Comparison of ENCODE assay signal across 14 cellular contexts in genomic region chr10:30445716-30446115, GRCh38. TPM values are rescaled to one million over a fixed set of nuclear protein-coding genes. Genes with fewer than 3 reads are reported as not detected.
DNase-seq lines count a peak whose midpoint lies in the region; ATAC-seq and TF ChIP-seq lines count a peak whose summit lies in the region.
"Had no signal": no experiment of that assay in that cellular context is flagged by ENCODE, and none has a peak within 500 bp of the region (broad histone marks: within the 10 kb centered on the region; RNA-seq: fewer than 3 reads in every experiment).

No MANE protein-coding gene starts in this region.

- intact Hi-C loops in left ventricle myocardium inferior (cut with micrococcal nuclease), result no loop called here

- H3K27ac ChIP-seq in left ventricle myocardium inferior (replicated peaks), result peak overlapping the region; percentile 56
- H3K27ac ChIP-seq in WERI-Rb-1, result no peak overlapping the region
- H3K27ac ChIP-seq: RWPE1 had no signal

- H3K4me1 ChIP-seq in adipocyte (ENCODE audit: control insufficient read depth, insufficient read depth, low read length) (peaks cover 42% of the 10 kb centered on the region), left ventricle myocardium inferior (peaks cover 73% of the 10 kb centered on the region)

- H3K27me3 ChIP-seq in adipocyte (replicated peaks; ENCODE audit: control insufficient read depth, insufficient read depth, low read length) (no peaks in the 10 kb centered on the region), left ventricle myocardium inferior (ENCODE audit: low read depth) (no peaks in the 10 kb centered on the region), WERI-Rb-1 (ENCODE audit: insufficient read depth, low read depth, severe bottlenecking) (no peaks in the 10 kb centered on the region)
- H3K27me3 ChIP-seq: adrenal gland had no signal

- H3K9me3 ChIP-seq in adipocyte (ENCODE audit: control insufficient read depth, low read length) (no peaks in the 10 kb centered on the region), left ventricle myocardium inferior (replicated peaks) (no peaks in the 10 kb centered on the region), WERI-Rb-1 (ENCODE audit: severe bottlenecking) (no peaks in the 10 kb centered on the region)
- H3K9me3 ChIP-seq: adrenal gland had no signal

- H3K4me3 Mint-ChIP-seq in stimulated activated memory B cell treated with anti-CD40 and anti-IgM and Interleukin-4, amounts not matched to agents 10 μg/mL and 1 μg/mL and 100 μg/mL, for 72 hours, result no peak overlapping the region

- H3K9ac ChIP-seq in adipocyte (ENCODE audit: low read length), result peak overlapping the region; percentile 58

- H3K27ac Mint-ChIP-seq in stimulated activated memory B cell treated with anti-CD40 and anti-IgM and Interleukin-4, amounts not matched to agents 10 μg/mL and 1 μg/mL and 100 μg/mL, for 72 hours, result peak overlapping the region; percentile 37

- ATAC-seq in stimulated activated memory B cell treated with anti-CD40 and anti-IgM and Interleukin-4, amounts not matched to agents 10 μg/mL and 1 μg/mL and 100 μg/mL, for 72 hours, result no peak

- no peaks in the 10 kb centered on the region for H3K9me3 Mint-ChIP-seq in stimulated activated memory B cell treated with anti-CD40 and anti-IgM and Interleukin-4, amounts not matched to agents 10 μg/mL and 1 μg/mL and 100 μg/mL, for 72 hours

- DNase-seq in EH (ENCODE audit: low read depth) (peak; percentile 97), adipocyte (ENCODE audit: low read depth) (peak; percentile 45), left ventricle myocardium inferior (no peak), WERI-Rb-1 (no peak), COLO668 (lab: John Stamatoyannopoulos, UW; ENCODE audit: unreplicated experiment) (no peak), iPS-NIHi11 (ENCODE audit: low spot score) (no peak)
- no peak for DNase-seq in activated CD4-positive, alpha-beta T cell treated with anti-CD3 and anti-CD28 coated beads, Interleukin-2, amount 50 U/mL, for 1 hour
- DNase-seq: activated CD4-positive, alpha-beta T cell treated with anti-CD3 and anti-CD28 coated beads for 4 hours; adrenal gland; mesendoderm; NCI-H2081; trophoblast cell had no signal

- peaks cover 68% of the 10 kb centered on the region for H3K36me3 ChIP-seq in adipocyte (ENCODE audit: control insufficient read depth, insufficient read depth, low read length, severe bottlenecking)
- H3K36me3 ChIP-seq in left ventricle myocardium inferior, result peaks cover 49% of the 10 kb centered on the region
- H3K36me3 ChIP-seq in WERI-Rb-1, result no peaks in the 10 kb centered on the region

- H3K4me1 Mint-ChIP-seq in stimulated activated memory B cell treated with anti-CD40 and anti-IgM and Interleukin-4, amounts not matched to agents 10 μg/mL and 1 μg/mL and 100 μg/mL, for 72 hours, result peaks cover 56% of the 10 kb centered on the region

- no peak overlapping the region for H3K4me3 ChIP-seq in adipocyte (ENCODE audit: low read length)
- no peak overlapping the region for H3K4me3 ChIP-seq in left ventricle myocardium inferior
- H3K4me3 ChIP-seq in WERI-Rb-1 (ENCODE audit: low read depth, low read length), result no peak overlapping the region
- H3K4me3 ChIP-seq: adrenal gland had no signal

- peaks cover 79% of the 10 kb centered on the region for H3K36me3 Mint-ChIP-seq in stimulated activated memory B cell treated with anti-CD40 and anti-IgM and Interleukin-4, amounts not matched to agents 10 μg/mL and 1 μg/mL and 100 μg/mL, for 72 hours

- no peaks in the 10 kb centered on the region for H3K27me3 Mint-ChIP-seq in stimulated activated memory B cell treated with anti-CD40 and anti-IgM and Interleukin-4, amounts not matched to agents 10 μg/mL and 1 μg/mL and 100 μg/mL, for 72 hours

- TF ChIP-seq CTCF in left ventricle myocardium inferior (IDR thresholded peaks at IDR 0.05; ENCODE audit: borderline replicate concordance) (no peak), WERI-Rb-1 (IDR thresholded peaks at IDR 0.05; ENCODE audit: low read depth, low read length) (no peak)

RNA-seq across cellular contexts. Expression of gene MAP3K8, which starts 11.7 kb away (rescaled TPM):
- 7.0 TPM for total RNA-seq in left ventricle myocardium inferior

Comparison
In these comparisons a context has a peak if more than half of its experiments do, and no peak if none do; other contexts are left out.
1. DNase-seq: peak in EH (single experiment) and adipocyte (single experiment); none in left ventricle myocardium inferior (single experiment), WERI-Rb-1 (single experiment), COLO668 (single experiment), activated CD4-positive, alpha-beta T cell treated with anti-CD3 and anti-CD28 coated beads, Interleukin-2, amount 50 U/mL, for 1 hour (single experiment) and iPS-NIHi11 (single experiment).